9 cellular contexts compared by ENCODE assay signal in genomic region chr2:121634354-121635307, GRCh38. TPM values are rescaled to one million over a fixed set of nuclear protein-coding genes. Genes with fewer than 3 reads are reported as not detected.
DNase-seq lines count a peak whose midpoint lies in the region; ATAC-seq and TF ChIP-seq lines count a peak whose summit lies in the region.
"Had no signal": no experiment of that assay in that cellular context is flagged by ENCODE, and none has a peak within 500 bp of the region (broad histone marks: within the 10 kb centered on the region; RNA-seq: fewer than 3 reads in every experiment).

No MANE protein-coding gene starts in this region.

- H3K27ac ChIP-seq in A673 (ENCODE audit: low read depth, low read length, poor library complexity, severe bottlenecking): peak overlapping the region; percentile 4
- H3K27ac ChIP-seq in SJCRH30: no peak overlapping the region
- no peak overlapping the region for H3K27ac ChIP-seq in foreskin keratinocyte

- ATAC-seq in GM18907 (IDR thresholded peaks at IDR 0.05; ENCODE audit: unreplicated experiment) (peak; percentile 89), foreskin keratinocyte (peak; percentile 82)

- H3K36me3 ChIP-seq in A673 (ENCODE audit: insufficient read depth, low read length, poor library complexity, severe bottlenecking): peaks cover 4% of the 10 kb centered on the region
- peaks cover 13% of the 10 kb centered on the region for H3K36me3 ChIP-seq in SJCRH30

- no peaks in the 10 kb centered on the region for H3K9me3 ChIP-seq in A673 (ENCODE audit: low read depth, low read length, poor library complexity, severe bottlenecking)
- peaks cover 6% of the 10 kb centered on the region; the same call in 1 of the 2 replicates for H3K9me3 ChIP-seq in SJCRH30 (replicated peaks)

- no TSS peak for BruUV-seq in A673 (replicated peaks; lab: Mats Ljungman, UMichigan)

- H3K4me1 ChIP-seq in A673 (ENCODE audit: insufficient read depth, low read length, poor library complexity, severe bottlenecking) (peaks cover 3% of the 10 kb centered on the region), SJCRH30 (peaks cover 8% of the 10 kb centered on the region; the same call in 1 of the 2 replicates), foreskin keratinocyte (peaks cover 16% of the 10 kb centered on the region)

- peak; percentile 3 for DNase-seq in A673 (ENCODE audit: low spot score)
- peak; percentile 11 to 34 for DNase-seq in SJCRH30
- DNase-seq in foreskin keratinocyte: peak; percentile 60 to 74
- no peak for DNase-seq in NK-92 (lab: John Stamatoyannopoulos, UW; ENCODE audit: unreplicated experiment)
- no peak for DNase-seq in NOMO-1 (lab: John Stamatoyannopoulos, UW; ENCODE audit: unreplicated experiment in 2 of 2)
- DNase-seq in posterior cingulate gyrus: no peak
- no peak for DNase-seq in NCI-H1436 (lab: John Stamatoyannopoulos, UW)
- DNase-seq: stimulated activated naive CD4-positive, alpha-beta T cell treated with Interleukin-2 at 50 U/mL for 16 hours had no signal

- H3K27me3 ChIP-seq in A673 (replicated peaks; ENCODE audit: insufficient read depth, low read depth, low read length, poor library complexity): no peaks in the 10 kb centered on the region
- H3K27me3 ChIP-seq in SJCRH30: no peaks in the 10 kb centered on the region
- H3K27me3 ChIP-seq in foreskin keratinocyte: no peaks in the 10 kb centered on the region

- TF ChIP-seq CTCF in A673 (conservative IDR thresholded peaks at IDR 0.05; ENCODE audit: low read depth, low read length) (no peak), foreskin keratinocyte (conservative IDR thresholded peaks at IDR 0.05) (no peak)

- intact Hi-C loops in A673 (cut with micrococcal nuclease; ENCODE audit: unreplicated experiment) (no loop called here), posterior cingulate gyrus (cut with DNase I) (no loop called here)

- POLR2A ChIA-PET in A673 (lab: Charles Lee; ENCODE audit: low non-redundant PET): no interaction called here

- CTCF ChIA-PET in A673 (lab: Charles Lee): no interaction called here

- H3K4me3 ChIP-seq in A673 (ENCODE audit: low read depth, low read length, poor library complexity, severe bottlenecking) (no peak overlapping the region), SJCRH30 (no peak overlapping the region)

RNA-seq across cellular contexts. Expression of gene CLASP1, which starts 14.6 kb away (rescaled TPM):
- total RNA-seq in A673 (2021) (69.1 and 77.4 TPM in 2 replicates), foreskin keratinocyte (44.6 and 47.6 TPM in 2 replicates)
- 53.0 and 53.8 TPM in 2 replicates for total RNA-seq in SJCRH30 (2014; rRNA removed; shearing (Covaris generic))
- 5.1 and 5.9 TPM in 2 replicates for polyA plus RNA-seq in foreskin keratinocyte

Comparison
In these comparisons a context has a peak if more than half of its experiments do, and no peak if none do; other contexts are left out.
1. DNase-seq: peak in A673 (single experiment), SJCRH30 (2 of 2) and foreskin keratinocyte (2 of 2); none in NK-92 (single experiment), NOMO-1 (0 of 2), posterior cingulate gyrus (0 of 10) and NCI-H1436 (single experiment).